1 cellular context compared by ENCODE assay signal in genomic region chr1:29391362-29391880, GRCh38.
TF ChIP-seq lines count a peak whose summit lies in the region.

No MANE protein-coding gene starts in this region.

TF ChIP-seq in K562, 482 proteins besides CTCF, POLR2A, EP300 and RAD21 (continued from another document):
- peak in 1 of 2 experiments; percentile 20; a peak in 1 of 4 replicates for TF ChIP-seq RCOR1 (IDR thresholded peaks at IDR 0.05; ENCODE audit: borderline replicate concordance in 1 of 2, low read depth in 2 of 2, low read length in 2 of 2)
- TF ChIP-seq ZNF3 (CRISPR knock-in tag; IDR thresholded peaks at IDR 0.05) = no peak
- peak; percentile 30; the same call in 1 of the 2 replicates for TF ChIP-seq CBX1 (IDR thresholded peaks at IDR 0.05; ENCODE audit: low read depth)
- no peak for TF ChIP-seq THAP7 (CRISPR knock-in tag; IDR thresholded peaks at IDR 0.05)
- no peak for TF ChIP-seq NFIX (CRISPR knock-in tag; IDR thresholded peaks at IDR 0.05; ENCODE audit: low read depth)
- peak; percentile 72; the same call in 1 of the 2 replicates for TF ChIP-seq BCOR (IDR thresholded peaks at IDR 0.05)
- 0 out of 2 replicates have a peak, but pooled peaks have one; percentile 27 for TF ChIP-seq HDAC2 (IDR thresholded peaks at IDR 0.05)
- TF ChIP-seq NEUROD1 (IDR thresholded peaks at IDR 0.05; ENCODE audit: borderline replicate concordance, low read depth, low read length, partially characterized antibody) = no peak
- no peak for TF ChIP-seq MBD1 (CRISPR knock-in tag; IDR thresholded peaks at IDR 0.05)
- no peak for TF ChIP-seq CBX8 (IDR thresholded peaks at IDR 0.05; ENCODE audit: borderline replicate concordance, extremely low read depth, low read depth, low read length, poor library complexity, severe bottlenecking)
- no peak for TF ChIP-seq TRIM25 (IDR thresholded peaks at IDR 0.05; ENCODE audit: borderline replicate concordance)
- TF ChIP-seq ZBTB7A (IDR thresholded peaks at IDR 0.05; ENCODE audit: borderline replicate concordance, control insufficient read depth, low read depth, low read length) = no peak
- TF ChIP-seq RBM25 (IDR thresholded peaks at IDR 0.05; ENCODE audit: low read depth, low read length, severe bottlenecking) = peak; percentile 66
- no peak for TF ChIP-seq RFX5 (IDR thresholded peaks at IDR 0.05; ENCODE audit: low read depth, low read length)
- TF ChIP-seq SMARCA4 (IDR thresholded peaks at IDR 0.05) = no peak
- TF ChIP-seq CGGBP1 (CRISPR knock-in tag; IDR thresholded peaks at IDR 0.05) = no peak
- no peak for TF ChIP-seq CSDE1 (IDR thresholded peaks at IDR 0.05)
